21 cellular contexts compared by ENCODE assay signal in the genomic region with DNA sequence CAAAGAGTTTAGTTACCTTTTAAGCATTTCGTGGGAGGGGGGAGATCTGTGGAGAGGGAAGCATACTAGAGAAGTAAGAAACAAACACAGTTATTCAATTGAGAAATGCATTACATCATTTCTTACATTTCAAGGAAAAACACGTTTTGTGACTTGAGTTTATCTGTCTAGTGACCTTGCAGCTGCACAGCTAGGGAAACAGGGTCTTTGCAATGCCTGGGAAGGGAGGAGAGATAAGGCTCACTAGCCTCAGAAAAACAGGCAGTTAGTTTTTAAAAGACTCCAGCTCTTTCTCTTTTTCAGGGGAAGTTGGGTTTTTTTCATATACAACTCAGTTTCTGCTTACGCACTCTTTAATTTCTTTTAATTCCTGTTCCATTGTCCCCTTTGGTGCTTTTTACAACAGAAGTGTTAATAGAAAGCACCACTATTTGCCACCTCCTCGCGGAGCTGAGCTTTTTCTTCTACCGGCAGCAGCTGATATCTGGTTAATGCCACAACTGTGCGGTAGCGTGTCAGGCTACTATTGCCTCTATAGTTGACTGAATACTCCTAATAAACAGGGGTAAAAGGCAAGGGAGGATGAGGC. TPM values are rescaled to one million over a fixed set of nuclear protein-coding genes. Genes with fewer than 3 reads are reported as not detected.
A peak's percentile ranks its signal among the peaks of the same experiment; 100 is the strongest.
DNase-seq lines count a peak whose midpoint lies in the region; ATAC-seq, FAIRE-seq and TF ChIP-seq lines count a peak whose summit lies in the region.
"Had no signal": no experiment of that assay in that cellular context is flagged by ENCODE, and none has a peak within 500 bp of the region (broad histone marks: within the 10 kb centered on the region; RNA-seq: fewer than 3 reads in every experiment).

No MANE protein-coding gene starts in this region.

- no peak for TF ChIP-seq CTCF in HepG2 (CRISPR knock-in tag; IDR thresholded peaks at IDR 0.05)

- POLR2A ChIA-PET in HepG2 (lab: Yijun Ruan, JAX): interaction anchor here (1.5 kb wide), 1 partner anchor 202 kb away, joined by 3 read pairs; no protein-coding TSS in a partner anchor

- TF ChIP-seq POLR2A in HepG2 (IDR thresholded peaks at IDR 0.05; ENCODE audit: insufficient read depth in 1 of 2, low read depth in 2 of 2, low read length in 2 of 2): no peak

- no peaks in the 10 kb centered on the region for H3K36me3 ChIP-seq in HepG2 (replicated peaks in 1 of 2; ENCODE audit: control insufficient read depth in 1 of 2, insufficient read depth in 2 of 2, low read length in 2 of 2)

- intact Hi-C loops in HepG2 (cut with micrococcal nuclease; ENCODE audit: unreplicated experiment): loop anchor here (5.0 kb wide), 1 partner anchor 36 kb away; no protein-coding TSS in a partner anchor

- TF ChIP-seq RAD21 in HepG2 (CRISPR knock-in tag; IDR thresholded peaks at IDR 0.05): no peak

- no peak overlapping the region for H2AFZ ChIP-seq in HepG2 (ENCODE audit: low read length)
- H2AFZ ChIP-seq: GM23248 had no signal

- CTCF ChIA-PET in HepG2 (lab: Yijun Ruan, JAX; ENCODE audit: low intra/inter-chr PET ratio, low total read pairs): no interaction called here

- H3K4me2 ChIP-seq in HepG2 (ENCODE audit: low read depth, low read length): no peak overlapping the region

- H3K4me3 ChIP-seq in HepG2 (replicated peaks in 1 of 3; ENCODE audit: insufficient read depth in 1 of 3, low read depth in 2 of 3, low read length in 3 of 3): no peak overlapping the region
- H3K4me3 ChIP-seq: GM23248 had no signal

- no peaks in the 10 kb centered on the region for H3K27me3 ChIP-seq in HepG2 (ENCODE audit: control insufficient read depth in 1 of 2, insufficient read depth in 2 of 2, low read length in 2 of 2)

- peaks cover 74% of the 10 kb centered on the region for H3K4me1 ChIP-seq in HepG2 (ENCODE audit: insufficient read depth, low read length)

- no peaks in the 10 kb centered on the region for H3K9me3 ChIP-seq in HepG2 (ENCODE audit: low read length)

- in situ Hi-C loops in HepG2 (cut with HindIII; ENCODE audit: extremely low pct_ligation_motif_present, low pct_unique_long_range_greater_than_20kb): no loop called here

- DNase-seq in MV-4-11 (lab: John Stamatoyannopoulos, UW) (peak; percentile 28), amniotic epithelial cell (ENCODE audit: low read depth) (peak; percentile 23), HepG2 (ENCODE audit: low spot score) (no peak), retina (peak; percentile 5), NCI-H748 treated with DMSO at 0.1 percent for 48 hours (lab: John Stamatoyannopoulos, UW) (no peak)
- DNase-seq: AML-193, Calu3, DMS79, GM23248, NCI-H1092, NCI-H2107, NCI-H345, NCI-H774, SHP77 had no signal

- H3K79me2 ChIP-seq in HepG2 (ENCODE audit: insufficient read depth, low read length): no peaks in the 10 kb centered on the region

- H4K20me1 ChIP-seq in HepG2 (ENCODE audit: insufficient read depth, low read length): no peaks in the 10 kb centered on the region

- 80% methylated on average over 8 of the region's 8 CpGs for WGBS in HepG2 (ENCODE audit: low lambda C conversion rate)

- H3K9ac ChIP-seq in HepG2 (ENCODE audit: insufficient read depth, low read depth, low read length): no peak overlapping the region
- H3K9ac ChIP-seq: GM23248 had no signal

- BruUV-seq in HepG2 (replicated peaks; lab: Mats Ljungman, UMichigan): no TSS peak

- TF ChIP-seq EP300 in HepG2 (IDR thresholded peaks at IDR 0.05; ENCODE audit: low read depth in 2 of 2, low read length in 2 of 2) (no peak), HepG2 (CRISPR knock-in tag; IDR thresholded peaks at IDR 0.05; ENCODE audit: borderline replicate concordance) (no peak)

- no peak overlapping the region for H3K27ac ChIP-seq in HepG2 (ENCODE audit: extremely low read length, insufficient read depth, low read length)
- H3K27ac ChIP-seq: GM23248 had no signal

- peak; percentile 69 for FAIRE-seq in HepG2 (lab: Jason Lieb, UNC)
- FAIRE-seq: G401.6, GM12892, HTR-8/SVneo had no signal

- ATAC-seq in HepG2: no peak
- no peak for ATAC-seq in GM21381 (IDR thresholded peaks at IDR 0.05; ENCODE audit: unreplicated experiment)
- ATAC-seq in HG03460 (IDR thresholded peaks at IDR 0.05; ENCODE audit: unreplicated experiment): no peak
- ATAC-seq: HCT116, Panc1 had no signal

TF ChIP-seq in HepG2, 621 proteins besides CTCF, POLR2A, EP300 and RAD21 (continues in another document):
- TF ChIP-seq ZNF3 (CRISPR knock-in tag; IDR thresholded peaks at IDR 0.05): peak; percentile 47; the same call in 1 of the 2 replicates
- TF ChIP-seq ZNF326 (CRISPR knock-in tag; IDR thresholded peaks at IDR 0.05; ENCODE audit: borderline replicate concordance): no peak

RNA-seq across cellular contexts. Expression of gene CYP3A43, which starts 5.6 kb away (rescaled TPM):
- total RNA-seq in HepG2 (2016; rRNA removed; fragmentation: Illumina TruSeq; extraction: Trizol): 0.55 and 3.1 TPM in 2 replicates
- 0.53 and 1.0 TPM in 2 replicates for total RNA-seq in HepG2 (2016; cell fraction: cytosol; rRNA removed; fragmentation: Illumina TruSeq; extraction: Trizol; ENCODE audit: low read depth)
- total RNA-seq in HepG2 (2016; cell fraction: insoluble cytoplasmic fraction; rRNA removed; fragmentation: Illumina TruSeq; extraction: Trizol): 0.18 and 2.9 TPM in 2 replicates
- total RNA-seq in HepG2 (2016; cell fraction: membrane; rRNA removed; fragmentation: Illumina TruSeq; extraction: Trizol): 0.31 and 0.69 TPM in 2 replicates
- 5.4 and 8.3 TPM in 2 replicates for total RNA-seq in HepG2 (2016; cell fraction: nucleus; rRNA removed; fragmentation: Illumina TruSeq; extraction: Trizol)
- polyA plus RNA-seq in HepG2 (2011; rRNA removed): 2.3 and 2.4 TPM in 2 replicates
- polyA plus RNA-seq in HepG2 (2011; cell fraction: cytosol; rRNA removed): 0.54 and 0.79 TPM in 2 replicates
- 3.7 and 7.4 TPM in 2 replicates for polyA plus RNA-seq in HepG2 (2011; cell fraction: nucleus; rRNA removed)
- polyA plus RNA-seq in HepG2 (2012): 1.7 and 4.7 TPM in 2 replicates
- polyA plus RNA-seq in HepG2 (2016; cell fraction: cytosol; fragmentation: Illumina TruSeq; extraction: Trizol; ENCODE audit: low read depth): 0.09 and 0.25 TPM in 2 replicates
- 0.34 TPM in 1 of 2 replicates, not detected in the other for polyA plus RNA-seq in HepG2 (2016; cell fraction: insoluble cytoplasmic fraction; fragmentation: Illumina TruSeq; extraction: Trizol; ENCODE audit: low read depth)
- polyA plus RNA-seq in HepG2 (2016; cell fraction: membrane; fragmentation: Illumina TruSeq; extraction: Trizol; ENCODE audit: low read depth): 0.28 TPM in 1 of 2 replicates, not detected in the other
- polyA plus RNA-seq in HepG2 (2016; cell fraction: nucleus; fragmentation: Illumina TruSeq; extraction: Trizol; ENCODE audit: insufficient read depth, low read depth): 5.7 and 6.2 TPM in 2 replicates
- polyA minus RNA-seq in HepG2 (2011; rRNA and poly(A)+ RNA removed; ENCODE audit: low replicate concordance): not detected in 2 replicates
- not detected in 2 replicates for polyA minus RNA-seq in HepG2 (2011; cell fraction: cytosol; rRNA and poly(A)+ RNA removed)
- 7.3 and 8.2 TPM in 2 replicates for polyA minus RNA-seq in HepG2 (2011; cell fraction: nucleus; rRNA and poly(A)+ RNA removed)
- total RNA-seq: Calu3, GM23248 had no signal
- polyA plus RNA-seq: GM23248 had no signal

RNA-seq across cellular contexts. Expression of gene OR2AE1, which starts 43.5 kb away (rescaled TPM):
- not detected in 2 replicates for total RNA-seq in HepG2 (2016; rRNA removed; fragmentation: Illumina TruSeq; extraction: Trizol)
- not detected in 2 replicates for total RNA-seq in HepG2 (2016; cell fraction: cytosol; rRNA removed; fragmentation: Illumina TruSeq; extraction: Trizol; ENCODE audit: low read depth)
- total RNA-seq in HepG2 (2016; cell fraction: insoluble cytoplasmic fraction; rRNA removed; fragmentation: Illumina TruSeq; extraction: Trizol): not detected in 2 replicates
- not detected in 2 replicates for total RNA-seq in HepG2 (2016; cell fraction: membrane; rRNA removed; fragmentation: Illumina TruSeq; extraction: Trizol)
- total RNA-seq in HepG2 (2016; cell fraction: nucleus; rRNA removed; fragmentation: Illumina TruSeq; extraction: Trizol): not detected in 2 replicates
- 0.07 TPM in 1 of 2 replicates, not detected in the other for polyA plus RNA-seq in HepG2 (2011; rRNA removed)
- polyA plus RNA-seq in HepG2 (2011; cell fraction: cytosol; rRNA removed): not detected in 2 replicates
- polyA plus RNA-seq in HepG2 (2011; cell fraction: nucleus; rRNA removed): 0.21 TPM in 1 of 2 replicates, not detected in the other
- polyA plus RNA-seq in HepG2 (2012): not detected in 2 replicates
- polyA plus RNA-seq in HepG2 (2016; cell fraction: cytosol; fragmentation: Illumina TruSeq; extraction: Trizol; ENCODE audit: low read depth): not detected in 2 replicates
- polyA plus RNA-seq in HepG2 (2016; cell fraction: insoluble cytoplasmic fraction; fragmentation: Illumina TruSeq; extraction: Trizol; ENCODE audit: low read depth): not detected in 2 replicates
- polyA plus RNA-seq in HepG2 (2016; cell fraction: membrane; fragmentation: Illumina TruSeq; extraction: Trizol; ENCODE audit: low read depth): not detected in 2 replicates
- polyA plus RNA-seq in HepG2 (2016; cell fraction: nucleus; fragmentation: Illumina TruSeq; extraction: Trizol; ENCODE audit: insufficient read depth, low read depth): not detected in 2 replicates
- polyA minus RNA-seq in HepG2 (2011; rRNA and poly(A)+ RNA removed; ENCODE audit: low replicate concordance): 0.37 and 1.1 TPM in 2 replicates
- not detected in 2 replicates for polyA minus RNA-seq in HepG2 (2011; cell fraction: cytosol; rRNA and poly(A)+ RNA removed)
- 0.90 and 1.4 TPM in 2 replicates for polyA minus RNA-seq in HepG2 (2011; cell fraction: nucleus; rRNA and poly(A)+ RNA removed)
- total RNA-seq: Calu3, GM23248 had no signal
- polyA plus RNA-seq: GM23248 had no signal

RNA-seq across cellular contexts. Expression of gene CYP3A4, which starts 49.4 kb away (rescaled TPM):
- total RNA-seq in HepG2 (2016; rRNA removed; fragmentation: Illumina TruSeq; extraction: Trizol): 0.11 and 0.35 TPM in 2 replicates
- total RNA-seq in HepG2 (2016; cell fraction: cytosol; rRNA removed; fragmentation: Illumina TruSeq; extraction: Trizol; ENCODE audit: low read depth): 0.09 TPM in 1 of 2 replicates, not detected in the other
- 0.17 and 0.18 TPM in 2 replicates for total RNA-seq in HepG2 (2016; cell fraction: insoluble cytoplasmic fraction; rRNA removed; fragmentation: Illumina TruSeq; extraction: Trizol)
- total RNA-seq in HepG2 (2016; cell fraction: membrane; rRNA removed; fragmentation: Illumina TruSeq; extraction: Trizol): 0.25 and 0.28 TPM in 2 replicates
- total RNA-seq in HepG2 (2016; cell fraction: nucleus; rRNA removed; fragmentation: Illumina TruSeq; extraction: Trizol): 0.53 TPM in 1 of 2 replicates, not detected in the other
- polyA plus RNA-seq in HepG2 (2011; rRNA removed): 0.07 and 0.24 TPM in 2 replicates
- 0.07 and 0.10 TPM in 2 replicates for polyA plus RNA-seq in HepG2 (2011; cell fraction: cytosol; rRNA removed)
- 0.13 and 0.28 TPM in 2 replicates for polyA plus RNA-seq in HepG2 (2011; cell fraction: nucleus; rRNA removed)
- 0.32 and 0.55 TPM in 2 replicates for polyA plus RNA-seq in HepG2 (2012)
- polyA plus RNA-seq in HepG2 (2016; cell fraction: cytosol; fragmentation: Illumina TruSeq; extraction: Trizol; ENCODE audit: low read depth): 0.09 TPM in 1 of 2 replicates, not detected in the other
- 0.21 and 0.24 TPM in 2 replicates for polyA plus RNA-seq in HepG2 (2016; cell fraction: insoluble cytoplasmic fraction; fragmentation: Illumina TruSeq; extraction: Trizol; ENCODE audit: low read depth)
- polyA plus RNA-seq in HepG2 (2016; cell fraction: membrane; fragmentation: Illumina TruSeq; extraction: Trizol; ENCODE audit: low read depth): 0.07 and 0.09 TPM in 2 replicates
- polyA plus RNA-seq in HepG2 (2016; cell fraction: nucleus; fragmentation: Illumina TruSeq; extraction: Trizol; ENCODE audit: insufficient read depth, low read depth): 0.31 and 0.35 TPM in 2 replicates
- 0.08 TPM in 1 of 2 replicates, not detected in the other for polyA minus RNA-seq in HepG2 (2011; rRNA and poly(A)+ RNA removed; ENCODE audit: low replicate concordance)
- not detected in 2 replicates for polyA minus RNA-seq in HepG2 (2011; cell fraction: cytosol; rRNA and poly(A)+ RNA removed)
- 0.75 TPM in 1 of 2 replicates, not detected in the other for polyA minus RNA-seq in HepG2 (2011; cell fraction: nucleus; rRNA and poly(A)+ RNA removed)
- total RNA-seq: Calu3, GM23248 had no signal
- polyA plus RNA-seq: GM23248 had no signal

Comparison
In these comparisons a context has a peak if more than half of its experiments do, and no peak if none do; other contexts are left out.
1. DNase-seq: peak in MV-4-11 (single experiment), amniotic epithelial cell (single experiment) and retina (single experiment); none in HepG2 (single experiment) and NCI-H748 treated with DMSO at 0.1 percent for 48 hours (single experiment).